ENCODE assay signal across 7 cellular contexts in genomic region chr9:85425153-85425611, GRCh38.
DNase-seq lines count a peak whose midpoint lies in the region; ATAC-seq, FAIRE-seq and TF ChIP-seq lines count a peak whose summit lies in the region.

No MANE protein-coding gene starts in this region.

- H3K9me3 Mint-ChIP-seq in WTC11: peaks cover 19% of the 10 kb centered on the region

- peaks cover 24% of the 10 kb centered on the region for H3K4me1 Mint-ChIP-seq in WTC11

- POLR2A ChIA-PET in WTC11 (lab: Charles Lee): no interaction called here

- TF ChIP-seq POLR2A in H54 (IDR thresholded peaks at IDR 0.05; ENCODE audit: low read depth, low read length) (no peak), vagina (IDR thresholded peaks at IDR 0.05) (no peak)

- H3K36me3 Mint-ChIP-seq in WTC11: peaks cover 7% of the 10 kb centered on the region

- H3K4me3 ChIP-seq in vagina: no peak overlapping the region

- no peak overlapping the region for H3K27ac Mint-ChIP-seq in WTC11

- no peak overlapping the region for H3K27ac ChIP-seq in vagina

- H3K4me1 ChIP-seq in vagina: peaks cover 11% of the 10 kb centered on the region

- no peaks in the 10 kb centered on the region for H3K9me3 ChIP-seq in vagina

- no peaks in the 10 kb centered on the region for H3K27me3 Mint-ChIP-seq in WTC11 (ENCODE audit: low read depth)

- intact Hi-C loops in vagina (cut with DNase I): no loop called here

- CTCF ChIA-PET in WTC11 (lab: Charles Lee): interaction anchor here (0.6 to 2.3 kb wide), 36 partner anchors 9 to 1030 kb away, joined by 3 to 49 read pairs (median 5); no protein-coding TSS in a partner anchor

- peak; percentile 38 for FAIRE-seq in H54 (lab: Jason Lieb, UNC)

- H3K4me3 Mint-ChIP-seq in WTC11: no peak overlapping the region

- TF ChIP-seq CTCF in WTC11 (IDR thresholded peaks at IDR 0.05): peak; percentile 91
- peak in 2 of 3 experiments; percentile 21 to 24 for TF ChIP-seq CTCF in vagina (IDR thresholded peaks at IDR 0.05)

- H3K36me3 ChIP-seq in vagina: no peaks in the 10 kb centered on the region

- peak; percentile 70 for DNase-seq in GM03348 (ENCODE audit: low spot score)
- peak; percentile 78 for DNase-seq in H54 (ENCODE audit: insufficient read length, low spot score)
- peak; percentile 19 for DNase-seq in NCI-H1105 treated with DMSO at 0.1 percent for 48 hours (lab: John Stamatoyannopoulos, UW)
- peak; percentile 93 for DNase-seq in WTC11 (ENCODE audit: low spot score)
- peak; percentile 12 for DNase-seq in fibroblast of the conjunctiva (ENCODE audit: low read depth)
- DNase-seq in occipital lobe (lab: John Stamatoyannopoulos, UW): peak; percentile 37
- DNase-seq in vagina (ENCODE audit: extremely low spot score in 2 of 2): no peak

- no peaks in the 10 kb centered on the region for H3K27me3 ChIP-seq in vagina

- ATAC-seq in WTC11: peak; percentile 99

TF ChIP-seq in WTC11, 78 proteins besides CTCF, POLR2A, EP300 and RAD21:
- TF ChIP-seq NFYB (CRISPR knock-in tag; conservative IDR thresholded peaks at IDR 0.05; ENCODE audit: low read depth) (peak; percentile 37; the same call in 1 of the 2 replicates), ETV6 (CRISPR knock-in tag; IDR thresholded peaks at IDR 0.05) (0 out of 2 replicates have a peak, but pooled peaks have one; percentile 24), PRRX2 (CRISPR knock-in tag; IDR thresholded peaks at IDR 0.05) (0 out of 2 replicates have a peak, but pooled peaks have one; percentile 36), ZNF263 (CRISPR knock-in tag; IDR thresholded peaks at IDR 0.05; ENCODE audit: low read depth) (peak; percentile 88), ZNF416 (CRISPR knock-in tag; IDR thresholded peaks at IDR 0.05) (no peak), HMGA2 (CRISPR knock-in tag; IDR thresholded peaks at IDR 0.05) (no peak), ZNF396 (CRISPR knock-in tag; IDR thresholded peaks at IDR 0.05; ENCODE audit: borderline replicate concordance) (peak; percentile 66; the same call in 1 of the 2 replicates), ZNF532 (CRISPR knock-in tag; IDR thresholded peaks at IDR 0.05; ENCODE audit: borderline replicate concordance) (no peak), ZNF423 (CRISPR knock-in tag; IDR thresholded peaks at IDR 0.05) (0 out of 2 replicates have a peak, but pooled peaks have one; percentile 12), TEAD1 (CRISPR knock-in tag; IDR thresholded peaks at IDR 0.05) (no peak), FOXP1 (CRISPR knock-in tag; IDR thresholded peaks at IDR 0.05; ENCODE audit: borderline replicate concordance) (no peak), EMX1 (CRISPR knock-in tag; IDR thresholded peaks at IDR 0.05) (no peak), SMAD3 (CRISPR knock-in tag; IDR thresholded peaks at IDR 0.05; ENCODE audit: borderline replicate concordance) (no peak)

Comparison
In these comparisons a context has a peak if more than half of its experiments do, and no peak if none do; other contexts are left out.
1. DNase-seq: peak in GM03348 (single experiment), H54 (single experiment), NCI-H1105 treated with DMSO at 0.1 percent for 48 hours (single experiment), WTC11 (single experiment), fibroblast of the conjunctiva (single experiment) and occipital lobe (single experiment); none in vagina (0 of 2).